ENCODE assay signal across 9 cellular contexts in genomic region chr14:103520269-103520656, GRCh38. TPM values are rescaled to one million over a fixed set of nuclear protein-coding genes. Genes with fewer than 3 reads are reported as not detected.
A peak's percentile ranks its signal among the peaks of the same experiment; 100 is the strongest.
DNase-seq lines count a peak whose midpoint lies in the region; ATAC-seq and TF ChIP-seq lines count a peak whose summit lies in the region.
"Had no signal": no experiment of that assay in that cellular context is flagged by ENCODE, and none has a peak within 500 bp of the region (broad histone marks: within the 10 kb centered on the region; RNA-seq: fewer than 3 reads in every experiment).

No MANE protein-coding gene starts in this region.

- no peak for TF ChIP-seq CTCF in ascending aorta (IDR thresholded peaks at IDR 0.05)
- no peak for TF ChIP-seq CTCF in lower lobe of right lung (IDR thresholded peaks at IDR 0.05)
- no peak for TF ChIP-seq CTCF in thoracic aorta (IDR thresholded peaks at IDR 0.05)

- peaks cover 7% of the 10 kb centered on the region for H3K4me1 Mint-ChIP-seq in activated CD4-positive, alpha-beta T cell treated with anti-CD3 and anti-CD28 coated beads, Interleukin-2, amount 10 ng/mL, durations not matched to agents 24 days and 14 days

- H3K36me3 ChIP-seq in ascending aorta (no peaks in the 10 kb centered on the region), lower lobe of right lung (peaks cover under 1% of the 10 kb centered on the region), thoracic aorta (no peaks in the 10 kb centered on the region)
- H3K36me3 ChIP-seq: left lung had no signal

- no peaks in the 10 kb centered on the region for H3K36me3 Mint-ChIP-seq in activated CD4-positive, alpha-beta T cell treated with anti-CD3 and anti-CD28 coated beads, Interleukin-2, amount 10 ng/mL, durations not matched to agents 24 days and 14 days (ENCODE audit: low read depth)

- ATAC-seq in lower lobe of right lung (no peak), thoracic aorta (ENCODE audit: insufficient number of reproducible peaks, low FRiP score, low read depth) (no peak), HG03196 (IDR thresholded peaks at IDR 0.05; ENCODE audit: unreplicated experiment) (no peak)

- intact Hi-C loops in activated CD4-positive, alpha-beta T cell treated with anti-CD3 and anti-CD28 coated beads, Interleukin-2, amount 10 ng/mL, durations not matched to agents 24 days and 14 days (cut with micrococcal nuclease): no loop called here
- intact Hi-C loops in ascending aorta (cut with DNase I) (no loop called here), lower lobe of right lung (cut with DNase I) (no loop called here)

- H3K4me3 ChIP-seq in ascending aorta (peak overlapping the region; percentile 73 to 75), lower lobe of right lung (peak overlapping the region; percentile 63), thoracic aorta (peak overlapping the region; percentile 81)

- H3K9me3 Mint-ChIP-seq in activated CD4-positive, alpha-beta T cell treated with anti-CD3 and anti-CD28 coated beads, Interleukin-2, amount 10 ng/mL, durations not matched to agents 24 days and 14 days: no peaks in the 10 kb centered on the region

- H3K27me3 ChIP-seq in ascending aorta (no peaks in the 10 kb centered on the region), lower lobe of right lung (ENCODE audit: low read depth) (peaks cover 5% of the 10 kb centered on the region), thoracic aorta (replicated peaks; ENCODE audit: insufficient read depth) (no peaks in the 10 kb centered on the region)

- no peak overlapping the region for H3K27ac Mint-ChIP-seq in activated CD4-positive, alpha-beta T cell treated with anti-CD3 and anti-CD28 coated beads, Interleukin-2, amount 10 ng/mL, durations not matched to agents 24 days and 14 days

- H3K27me3 Mint-ChIP-seq in activated CD4-positive, alpha-beta T cell treated with anti-CD3 and anti-CD28 coated beads, Interleukin-2, amount 10 ng/mL, durations not matched to agents 24 days and 14 days: peaks cover 19% of the 10 kb centered on the region

- H3K9me3 ChIP-seq in ascending aorta: no peaks in the 10 kb centered on the region
- no peaks in the 10 kb centered on the region for H3K9me3 ChIP-seq in lower lobe of right lung
- H3K9me3 ChIP-seq in thoracic aorta: no peaks in the 10 kb centered on the region
- H3K9me3 ChIP-seq: left lung had no signal

- H3K4me1 ChIP-seq in ascending aorta (peaks cover 25 to 32% of the 10 kb centered on the region in 2 donors), lower lobe of right lung (peaks cover 57% of the 10 kb centered on the region), thoracic aorta (ENCODE audit: control insufficient read depth in 1 of 2, low read depth in 2 of 2) (peaks cover 14 to 57% of the 10 kb centered on the region in 2 donors)

- H3K4me3 Mint-ChIP-seq in activated CD4-positive, alpha-beta T cell treated with anti-CD3 and anti-CD28 coated beads, Interleukin-2, amount 10 ng/mL, durations not matched to agents 24 days and 14 days: peak overlapping the region; percentile 64

- DNase-seq in activated CD4-positive, alpha-beta T cell treated with anti-CD3 and anti-CD28 coated beads, Interleukin-2, amount 10 ng/mL, durations not matched to agents 24 days and 14 days: no peak
- no peak for DNase-seq in activated CD4-positive, alpha-beta T cell treated with anti-CD3 and anti-CD28 coated beads, Interleukin-2, amount 50 U/mL, for 1 hour
- DNase-seq in ascending aorta (ENCODE audit: low spot score in 2 of 2) (no peak), lower lobe of right lung (no peak), thoracic aorta (ENCODE audit: low spot score) (no peak), HPDE6-E6E7 (ENCODE audit: extremely low spot score) (no peak)
- DNase-seq in activated effector memory CD4-positive, alpha-beta T cell treated with anti-CD3 and anti-CD28 coated beads, Interleukin-2, amount 50 U/mL, for 16 hours: no peak

- H3K27ac ChIP-seq in ascending aorta (peak overlapping the region; percentile 79 to 82), lower lobe of right lung (peak overlapping the region; percentile 82), thoracic aorta (peak overlapping the region in 1 of 2 donors; percentile 66)

RNA-seq across cellular contexts. Expression of gene CKB, which starts 2.4 kb away (rescaled TPM):
- 14.2 and 21.1 TPM in 2 replicates for total RNA-seq in activated CD4-positive, alpha-beta T cell treated with anti-CD3 and anti-CD28 coated beads, Interleukin-2, amount 10 ng/mL, durations not matched to agents 24 days and 14 days
- 144 TPM for total RNA-seq in ascending aorta
- total RNA-seq in lower lobe of right lung: 115 TPM
- total RNA-seq in thoracic aorta: 100 to 1,000 TPM; 109 to 159 TPM

RNA-seq across cellular contexts. Expression of gene TRMT61A, which starts 8.7 kb away (rescaled TPM):
- 22.7 and 23.6 TPM in 2 replicates for total RNA-seq in activated CD4-positive, alpha-beta T cell treated with anti-CD3 and anti-CD28 coated beads, Interleukin-2, amount 10 ng/mL, durations not matched to agents 24 days and 14 days
- 31.2 TPM for total RNA-seq in ascending aorta
- total RNA-seq in lower lobe of right lung: 11.0 TPM
- 10 to 100 TPM; 18.6 to 18.8 TPM for total RNA-seq in thoracic aorta

RNA-seq across cellular contexts. Expression of gene BAG5, which starts 42.2 kb away (rescaled TPM):
- total RNA-seq in activated CD4-positive, alpha-beta T cell treated with anti-CD3 and anti-CD28 coated beads, Interleukin-2, amount 10 ng/mL, durations not matched to agents 24 days and 14 days: 32.1 and 33.9 TPM in 2 replicates
- total RNA-seq in ascending aorta (7.1 TPM), lower lobe of right lung (29.8 TPM), thoracic aorta (10 to 100 TPM; 21.0 to 34.9 TPM)

RNA-seq across cellular contexts. Expression of gene COA8, which starts 42.5 kb away (rescaled TPM):
- total RNA-seq in activated CD4-positive, alpha-beta T cell treated with anti-CD3 and anti-CD28 coated beads, Interleukin-2, amount 10 ng/mL, durations not matched to agents 24 days and 14 days: 38.4 and 41.2 TPM in 2 replicates
- total RNA-seq in ascending aorta: 37.7 TPM
- 33.0 TPM for total RNA-seq in lower lobe of right lung
- 10 to 100 TPM in 1 of 2 donors, 1 to 10 TPM in 1; 8.0 to 17.6 TPM for total RNA-seq in thoracic aorta
